26 cellular contexts compared by ENCODE assay signal in genomic region chr9:69818946-69819345, GRCh38. TPM values are rescaled to one million over a fixed set of nuclear protein-coding genes. Genes with fewer than 3 reads are reported as not detected.
DNase-seq lines count a peak whose midpoint lies in the region; ATAC-seq and TF ChIP-seq lines count a peak whose summit lies in the region.
"Had no signal": no experiment of that assay in that cellular context is flagged by ENCODE, and none has a peak within 500 bp of the region (broad histone marks: within the 10 kb centered on the region; RNA-seq: fewer than 3 reads in every experiment).

No MANE protein-coding gene starts in this region.

- H3K27me3 Mint-ChIP-seq in activated naive CD8-positive, alpha-beta T cell treated with anti-CD3 and anti-CD28 coated beads, Interleukin-2, amount 50 U/mL, for 24 hours, result peaks cover 9% of the 10 kb centered on the region
- H3K27me3 Mint-ChIP-seq in nephron (ENCODE audit: low read depth), result peaks cover 44% of the 10 kb centered on the region

- no peak overlapping the region for H3K27ac Mint-ChIP-seq in activated naive CD8-positive, alpha-beta T cell treated with anti-CD3 and anti-CD28 coated beads, Interleukin-2, amount 50 U/mL, for 24 hours
- H3K27ac Mint-ChIP-seq in nephron, result peak overlapping the region; percentile 21 to 62 (median 54)
- H3K27ac Mint-ChIP-seq: CD4-positive, alpha-beta T cell; natural killer cell had no signal

- no peaks in the 10 kb centered on the region for H3K36me3 Mint-ChIP-seq in activated naive CD8-positive, alpha-beta T cell treated with anti-CD3 and anti-CD28 coated beads, Interleukin-2, amount 50 U/mL, for 24 hours (ENCODE audit: low read depth)
- H3K36me3 Mint-ChIP-seq in nephron (ENCODE audit: low read depth), result no peaks in the 10 kb centered on the region
- H3K36me3 Mint-ChIP-seq: natural killer cell had no signal

- H3K4me1 Mint-ChIP-seq in activated naive CD8-positive, alpha-beta T cell treated with anti-CD3 and anti-CD28 coated beads, Interleukin-2, amount 50 U/mL, for 24 hours, result peaks cover 47% of the 10 kb centered on the region
- peaks cover 36% of the 10 kb centered on the region for H3K4me1 Mint-ChIP-seq in nephron

- TF ChIP-seq CTCF in nephron (IDR thresholded peaks at IDR 0.05; ENCODE audit: unreplicated experiment in 3 of 3), result no peak

- no peak for ATAC-seq in activated naive CD8-positive, alpha-beta T cell treated with anti-CD3 and anti-CD28 coated beads, Interleukin-2, amount 50 U/mL, for 24 hours
- no peak for ATAC-seq in GM21390 (IDR thresholded peaks at IDR 0.05; ENCODE audit: unreplicated experiment)
- ATAC-seq in HG03159 (IDR thresholded peaks at IDR 0.05; ENCODE audit: unreplicated experiment), result no peak
- ATAC-seq: left ventricle myocardium superior, natural killer cell, PC-3 had no signal

- no peaks in the 10 kb centered on the region for H3K9me3 Mint-ChIP-seq in activated naive CD8-positive, alpha-beta T cell treated with anti-CD3 and anti-CD28 coated beads, Interleukin-2, amount 50 U/mL, for 24 hours
- no peaks in the 10 kb centered on the region for H3K9me3 Mint-ChIP-seq in nephron
- H3K9me3 Mint-ChIP-seq: CD4-positive, alpha-beta T cell; natural killer cell had no signal

- DNase-seq in DMS79 treated with DMSO at 0.1 percent for 48 hours (lab: John Stamatoyannopoulos, UW) (peak; percentile 22), DMS79 (lab: John Stamatoyannopoulos, UW) (no peak), LHCN-M2 (ENCODE audit: low read depth) (peak; percentile 12), GM19238 (ENCODE audit: insufficient read length, low spot score) (no peak)
- DNase-seq in activated naive CD8-positive, alpha-beta T cell treated with anti-CD3 and anti-CD28 coated beads, Interleukin-2, amount 50 U/mL, for 24 hours, result peak; percentile 20
- DNase-seq: activated CD4-positive, alpha-beta T cell treated with anti-CD3 and anti-CD28 coated beads, Interleukin-2, amount 50 U/mL, for 48 hours; activated effector memory CD4-positive, alpha-beta T cell treated with anti-CD3 and anti-CD28 coated beads, Interleukin-2, amount 50 U/mL, for 16 hours; CD4-positive, alpha-beta T cell; H7; islet precursor cell; Kasumi-1; left ventricle myocardium superior; midbrain; natural killer cell; NCI-H1092; NCI-H187; NCI-H524; PC-3; T-helper 9 cell; WERI-Rb-1 had no signal

- H3K4me3 Mint-ChIP-seq in activated naive CD8-positive, alpha-beta T cell treated with anti-CD3 and anti-CD28 coated beads, Interleukin-2, amount 50 U/mL, for 24 hours, result no peak overlapping the region
- no peak overlapping the region for H3K4me3 Mint-ChIP-seq in nephron
- H3K4me3 Mint-ChIP-seq: CD4-positive, alpha-beta T cell had no signal

RNA-seq across cellular contexts. Expression of gene CFAP95, which starts 1.7 kb away (rescaled TPM):
- not detected in 2 replicates for total RNA-seq in LHCN-M2 (2014; rRNA removed)
- polyA plus RNA-seq in LHCN-M2 (2012), result not detected
- total RNA-seq: breast epithelium; CD4-positive, alpha-beta T cell; left ventricle myocardium superior; natural killer cell; omental fat pad; PC-3; tibial nerve had no signal

RNA-seq across cellular contexts. Expression of gene PTAR1, which starts 59.1 kb away (rescaled TPM):
- total RNA-seq in LHCN-M2 (2014; rRNA removed), result 47.8 and 64.6 TPM in 2 replicates
- polyA plus RNA-seq in LHCN-M2 (2012), result 6.6 TPM

Comparison
In these comparisons a context has a peak if more than half of its experiments do, and no peak if none do; other contexts are left out.
1. DNase-seq: peak in DMS79 treated with DMSO at 0.1 percent for 48 hours (single experiment), LHCN-M2 (single experiment) and activated naive CD8-positive, alpha-beta T cell treated with anti-CD3 and anti-CD28 coated beads, Interleukin-2, amount 50 U/mL, for 24 hours (single experiment); none in DMS79 (single experiment) and GM19238 (single experiment).